In the genomic region with DNA sequence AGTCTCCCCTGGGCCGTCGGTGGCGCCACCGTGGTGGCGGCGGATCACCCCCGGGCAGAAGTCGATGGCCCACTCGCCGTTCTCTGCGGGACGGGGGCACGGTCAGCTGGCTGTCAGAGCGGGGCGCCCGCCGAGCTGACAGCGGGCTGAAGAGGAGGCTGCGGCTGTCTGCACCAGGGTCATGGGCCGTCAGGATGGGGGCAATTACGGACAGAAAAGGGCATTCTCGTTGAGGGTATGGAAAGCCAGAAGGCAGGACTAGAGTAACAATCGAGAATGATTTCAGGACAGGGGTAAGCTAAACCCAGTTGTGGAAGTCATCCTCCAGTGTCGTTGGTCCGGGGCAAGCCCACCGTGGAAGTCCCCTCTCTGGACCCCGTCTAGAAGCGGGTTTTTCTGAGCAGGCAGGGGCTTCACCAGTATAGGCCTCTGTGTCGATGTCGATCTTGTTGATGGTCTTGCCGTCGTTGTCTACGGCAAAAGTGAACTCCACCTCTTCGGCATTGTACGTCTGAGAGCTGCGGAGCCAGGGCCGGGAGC, we compare ENCODE assay signal across 1 cellular context.
TF ChIP-seq lines count a peak whose summit lies in the region.

No MANE protein-coding gene starts in this region.

TF ChIP-seq in IMR-90, 13 proteins besides CTCF, POLR2A, EP300 and RAD21:
- no peak for TF ChIP-seq BHLHE40 (IDR thresholded peaks at IDR 0.05; ENCODE audit: low read depth, low read length)
- no peak for TF ChIP-seq RFX5 (IDR thresholded peaks at IDR 0.05; ENCODE audit: low read depth, low read length)
- no peak for TF ChIP-seq NFE2L2 (IDR thresholded peaks at IDR 0.05; ENCODE audit: low read depth, low read length)
- TF ChIP-seq FOS (IDR thresholded peaks at IDR 0.05; ENCODE audit: low read depth, low read length) = no peak
- TF ChIP-seq MAFK (IDR thresholded peaks at IDR 0.05; ENCODE audit: low read depth, low read length) = no peak
- TF ChIP-seq, protein P1, sequence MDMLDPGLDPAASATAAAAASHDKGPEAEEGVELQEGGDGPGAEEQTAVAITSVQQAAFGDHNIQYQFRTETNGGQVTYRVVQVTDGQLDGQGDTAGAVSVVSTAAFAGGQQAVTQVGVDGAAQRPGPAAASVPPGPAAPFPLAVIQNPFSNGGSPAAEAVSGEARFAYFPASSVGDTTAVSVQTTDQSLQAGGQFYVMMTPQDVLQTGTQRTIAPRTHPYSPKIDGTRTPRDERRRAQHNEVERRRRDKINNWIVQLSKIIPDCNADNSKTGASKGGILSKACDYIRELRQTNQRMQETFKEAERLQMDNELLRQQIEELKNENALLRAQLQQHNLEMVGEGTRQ (IDR thresholded peaks at IDR 0.05; ENCODE audit: low read depth, low read length) = no peak
- no peak for TF ChIP-seq MAZ (IDR thresholded peaks at IDR 0.05; ENCODE audit: borderline replicate concordance, low read depth, low read length)
- TF ChIP-seq, protein P2, sequence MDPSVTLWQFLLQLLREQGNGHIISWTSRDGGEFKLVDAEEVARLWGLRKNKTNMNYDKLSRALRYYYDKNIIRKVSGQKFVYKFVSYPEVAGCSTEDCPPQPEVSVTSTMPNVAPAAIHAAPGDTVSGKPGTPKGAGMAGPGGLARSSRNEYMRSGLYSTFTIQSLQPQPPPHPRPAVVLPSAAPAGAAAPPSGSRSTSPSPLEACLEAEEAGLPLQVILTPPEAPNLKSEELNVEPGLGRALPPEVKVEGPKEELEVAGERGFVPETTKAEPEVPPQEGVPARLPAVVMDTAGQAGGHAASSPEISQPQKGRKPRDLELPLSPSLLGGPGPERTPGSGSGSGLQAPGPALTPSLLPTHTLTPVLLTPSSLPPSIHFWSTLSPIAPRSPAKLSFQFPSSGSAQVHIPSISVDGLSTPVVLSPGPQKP (IDR thresholded peaks at IDR 0.05; ENCODE audit: borderline replicate concordance, low read depth, low read length) = no peak
- no peak for TF ChIP-seq MXI1 (IDR thresholded peaks at IDR 0.05; ENCODE audit: borderline replicate concordance, low read depth, low read length)
- no peak for TF ChIP-seq RCOR1 (IDR thresholded peaks at IDR 0.05; ENCODE audit: insufficient replicate concordance, low read length)
- no peak for TF ChIP-seq CEBPB (IDR thresholded peaks at IDR 0.05; ENCODE audit: low read depth, low read length)
- no peak for TF ChIP-seq SMC3 (IDR thresholded peaks at IDR 0.05; ENCODE audit: low read depth, low read length)
- no peak for TF ChIP-seq CHD1 (IDR thresholded peaks at IDR 0.05; ENCODE audit: low read depth, low read length)
